In genomic region chr1:118335372-118335771, GRCh38 we compare ENCODE assay signal across 11 cellular contexts.
DNase-seq lines count a peak whose midpoint lies in the region; ATAC-seq, FAIRE-seq and TF ChIP-seq lines count a peak whose summit lies in the region.
"Had no signal": no experiment of that assay in that cellular context is flagged by ENCODE, and none has a peak within 500 bp of the region (broad histone marks: within the 10 kb centered on the region; RNA-seq: fewer than 3 reads in every experiment).

No MANE protein-coding gene starts in this region.

- intact Hi-C loops in HepG2 (cut with micrococcal nuclease; ENCODE audit: unreplicated experiment), result no loop called here
- intact Hi-C loops in sciatic nerve (cut with DNase I), result no loop called here

- H3K9ac ChIP-seq in HepG2 (ENCODE audit: insufficient read depth, low read depth, low read length), result no peak overlapping the region
- H3K9ac ChIP-seq: parathyroid adenoma had no signal

- H3K27ac ChIP-seq in HepG2 (ENCODE audit: extremely low read length, insufficient read depth, low read length), result no peak overlapping the region
- H3K27ac ChIP-seq: esophagus muscularis mucosa, parathyroid adenoma had no signal

- H3K4me2 ChIP-seq in HepG2 (ENCODE audit: low read depth, low read length), result no peak overlapping the region

- H3K4me3 ChIP-seq in HepG2 (replicated peaks in 1 of 3; ENCODE audit: insufficient read depth in 1 of 3, low read depth in 2 of 3, low read length in 3 of 3), result no peak overlapping the region
- H3K4me3 ChIP-seq: esophagus muscularis mucosa had no signal

- no peaks in the 10 kb centered on the region for H3K36me3 ChIP-seq in HepG2 (replicated peaks in 1 of 2; ENCODE audit: control insufficient read depth in 1 of 2, insufficient read depth in 2 of 2, low read length in 2 of 2)
- H3K36me3 ChIP-seq: esophagus muscularis mucosa had no signal

- no peak for FAIRE-seq in HepG2 (lab: Jason Lieb, UNC)

- no peak for TF ChIP-seq RAD21 in HepG2 (CRISPR knock-in tag; IDR thresholded peaks at IDR 0.05)

- no TSS peak for BruUV-seq in HepG2 (replicated peaks; lab: Mats Ljungman, UMichigan)

- TF ChIP-seq POLR2A in HepG2 (IDR thresholded peaks at IDR 0.05; ENCODE audit: insufficient read depth in 1 of 2, low read depth in 2 of 2, low read length in 2 of 2), result no peak

- H3K9me3 ChIP-seq in HepG2 (ENCODE audit: low read length), result no peaks in the 10 kb centered on the region
- H3K9me3 ChIP-seq: esophagus muscularis mucosa had no signal

- no peak for TF ChIP-seq EP300 in HepG2 (IDR thresholded peaks at IDR 0.05; ENCODE audit: low read depth in 2 of 2, low read length in 2 of 2)
- TF ChIP-seq EP300 in HepG2 (CRISPR knock-in tag; IDR thresholded peaks at IDR 0.05; ENCODE audit: borderline replicate concordance), result no peak

- in situ Hi-C loops in HepG2 (cut with HindIII; ENCODE audit: extremely low pct_ligation_motif_present, low pct_unique_long_range_greater_than_20kb), result no loop called here

- TF ChIP-seq CTCF in HepG2 (CRISPR knock-in tag; IDR thresholded peaks at IDR 0.05), result no peak

- H3K4me1 ChIP-seq in HepG2 (ENCODE audit: insufficient read depth, low read length), result no peaks in the 10 kb centered on the region
- H3K4me1 ChIP-seq: parathyroid adenoma had no signal

- 22% methylated on average over 2 of the region's 2 CpGs for WGBS in HepG2 (ENCODE audit: low lambda C conversion rate)

- POLR2A ChIA-PET in HepG2 (lab: Yijun Ruan, JAX), result no interaction called here

- DNase-seq in germinal center (ENCODE audit: low spot score), result peak; percentile 36
- no peak for DNase-seq in HepG2 (ENCODE audit: low spot score)
- no peak for DNase-seq in left lobe of liver (ENCODE audit: low spot score)
- no peak for DNase-seq in middle frontal gyrus (ENCODE audit: extremely low spot score, low spot score)
- no peak for DNase-seq in sciatic nerve (ENCODE audit: low spot score)
- DNase-seq: activated CD4-positive, alpha-beta memory T cell treated with anti-CD3 and anti-CD28 coated beads for 36 hours had no signal

- no peaks in the 10 kb centered on the region; a peak in 1 of 5 replicates for H3K27me3 ChIP-seq in HepG2 (ENCODE audit: control insufficient read depth in 1 of 2, insufficient read depth in 2 of 2, low read length in 2 of 2)
- H3K27me3 ChIP-seq: esophagus muscularis mucosa had no signal

- H2AFZ ChIP-seq in HepG2 (ENCODE audit: low read length), result no peak overlapping the region
- H2AFZ ChIP-seq: parathyroid adenoma had no signal

- CTCF ChIA-PET in HepG2 (lab: Yijun Ruan, JAX; ENCODE audit: low intra/inter-chr PET ratio, low total read pairs), result no interaction called here

- no peaks in the 10 kb centered on the region for H4K20me1 ChIP-seq in HepG2 (ENCODE audit: insufficient read depth, low read length)

- no peaks in the 10 kb centered on the region for H3K79me2 ChIP-seq in HepG2 (ENCODE audit: insufficient read depth, low read length)
- H3K79me2 ChIP-seq: parathyroid adenoma had no signal

- ATAC-seq in GM18499 (IDR thresholded peaks at IDR 0.05; ENCODE audit: insufficient read depth, unreplicated experiment), result peak; percentile 97
- ATAC-seq in GM21723 (IDR thresholded peaks at IDR 0.05; ENCODE audit: unreplicated experiment), result peak; percentile 97
- peak; percentile 71 for ATAC-seq in HG03571 (IDR thresholded peaks at IDR 0.05; ENCODE audit: unreplicated experiment)
- no peak for ATAC-seq in HepG2
- no peak for ATAC-seq in left lobe of liver
- ATAC-seq in sciatic nerve, result no peak

TF ChIP-seq in HepG2, 621 proteins besides CTCF, POLR2A, EP300 and RAD21:
- TF ChIP-seq RFX5 (IDR thresholded peaks at IDR 0.05; ENCODE audit: low read depth, low read length) (no peak), SP4 (CRISPR knock-in tag; IDR thresholded peaks at IDR 0.05) (no peak), KLF15 (CRISPR knock-in tag; IDR thresholded peaks at IDR 0.05; ENCODE audit: borderline replicate concordance) (no peak)
- TF ChIP-seq, protein P1, sequence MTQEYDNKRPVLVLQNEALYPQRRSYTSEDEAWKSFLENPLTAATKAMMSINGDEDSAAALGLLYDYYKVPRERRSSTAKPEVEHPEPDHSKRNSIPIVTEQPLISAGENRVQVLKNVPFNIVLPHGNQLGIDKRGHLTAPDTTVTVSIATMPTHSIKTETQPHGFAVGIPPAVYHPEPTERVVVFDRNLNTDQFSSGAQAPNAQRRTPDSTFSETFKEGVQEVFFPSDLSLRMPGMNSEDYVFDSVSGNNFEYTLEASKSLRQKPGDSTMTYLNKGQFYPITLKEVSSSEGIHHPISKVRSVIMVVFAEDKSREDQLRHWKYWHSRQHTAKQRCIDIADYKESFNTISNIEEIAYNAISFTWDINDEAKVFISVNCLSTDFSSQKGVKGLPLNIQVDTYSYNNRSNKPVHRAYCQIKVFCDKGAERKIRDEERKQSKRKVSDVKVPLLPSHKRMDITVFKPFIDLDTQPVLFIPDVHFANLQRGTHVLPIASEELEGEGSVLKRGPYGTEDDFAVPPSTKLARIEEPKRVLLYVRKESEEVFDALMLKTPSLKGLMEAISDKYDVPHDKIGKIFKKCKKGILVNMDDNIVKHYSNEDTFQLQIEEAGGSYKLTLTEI (CRISPR knock-in tag; conservative IDR thresholded peaks at IDR 0.05), result no peak

Comparison
In these comparisons a context has a peak if more than half of its experiments do, and no peak if none do; other contexts are left out.
1. ATAC-seq: peak in GM18499 (single experiment), GM21723 (single experiment) and HG03571 (single experiment); none in HepG2 (single experiment), left lobe of liver (single experiment) and sciatic nerve (single experiment).